ENCODE assay signal across 10 cellular contexts in the genomic region with DNA sequence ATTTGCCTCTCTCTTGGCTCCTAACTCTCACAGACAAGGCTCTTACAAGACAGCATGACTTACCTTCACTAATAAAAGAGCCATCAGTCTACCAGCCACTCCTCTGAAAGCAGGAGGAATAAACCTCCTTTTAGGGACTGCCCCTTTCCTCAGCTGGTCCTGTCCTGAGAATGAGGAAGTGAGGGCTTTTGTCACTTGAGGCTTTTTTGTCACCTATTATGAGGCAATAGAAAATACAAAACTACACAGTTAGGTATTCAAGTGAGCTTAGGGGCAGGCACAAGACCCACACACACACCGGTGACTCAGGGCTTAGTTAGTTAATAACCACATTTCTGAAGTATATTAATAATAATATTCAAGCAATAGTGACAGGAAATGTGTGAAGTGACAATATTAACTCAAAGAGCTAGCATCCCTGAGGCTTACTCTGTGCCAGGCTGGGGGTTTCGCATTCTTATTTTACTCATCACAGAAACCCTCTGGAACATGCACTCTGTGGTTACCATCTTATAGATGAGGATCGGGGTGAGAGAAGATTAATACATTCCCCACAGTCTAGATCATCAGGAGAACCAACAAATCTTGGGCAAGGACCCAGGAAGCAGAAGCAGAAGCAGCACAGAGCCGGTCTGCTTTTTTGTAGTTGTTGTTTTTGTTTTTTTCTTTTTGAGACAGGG.
DNase-seq lines count a peak whose midpoint lies in the region; ATAC-seq and TF ChIP-seq lines count a peak whose summit lies in the region.
"Had no signal": no experiment of that assay in that cellular context is flagged by ENCODE, and none has a peak within 500 bp of the region (broad histone marks: within the 10 kb centered on the region; RNA-seq: fewer than 3 reads in every experiment).

No MANE protein-coding gene starts in this region.

- POLR2A ChIA-PET in PC-3 (lab: Charles Lee; ENCODE audit: unreplicated experiment) = interaction anchor here (0.7 kb wide), 1 partner anchor 37 kb away, joined by 5 read pairs; no protein-coding TSS in a partner anchor

- no peak overlapping the region for H2AFZ ChIP-seq in PC-3 (ENCODE audit: low read length)

- TF ChIP-seq CTCF in PC-3 (conservative IDR thresholded peaks at IDR 0.05; ENCODE audit: low read depth, low read length) (no peak), fibroblast of villous mesenchyme (IDR thresholded peaks at IDR 0.05; ENCODE audit: insufficient read depth, low read depth, low read length) (no peak)

- no peaks in the 10 kb centered on the region for H3K79me2 ChIP-seq in PC-3 (ENCODE audit: low read length)

- peak overlapping the region in 3 of 11 experiments; percentile 38 to 54 (median 50); a peak in 6 of 22 replicates for H3K27ac ChIP-seq in BLaER1 treated with 17β-estradiol and CSF1 and Interleukin-3, amounts not matched to agents 10 nM and 100 nM
- H3K27ac ChIP-seq in PC-3 (ENCODE audit: low read length) = peak overlapping the region; percentile 71

- no peaks in the 10 kb centered on the region for H3K27me3 ChIP-seq in BLaER1 treated with 17β-estradiol and CSF1 and Interleukin-3, amounts not matched to agents 10 nM and 100 nM
- H3K27me3 ChIP-seq in PC-3 (ENCODE audit: low read length) = no peaks in the 10 kb centered on the region

- CTCF ChIA-PET in PC-3 (lab: Charles Lee) = interaction anchor here (0.6 to 1.4 kb wide), 2 partner anchors 86 to 320 kb away, joined by 3 read pairs; no protein-coding TSS in a partner anchor

- no peaks in the 10 kb centered on the region for H3K36me3 ChIP-seq in BLaER1 treated with 17β-estradiol and CSF1 and Interleukin-3, amounts not matched to agents 10 nM and 100 nM
- H3K36me3 ChIP-seq in PC-3 (ENCODE audit: low read depth, low read length) = no peaks in the 10 kb centered on the region

- H3K9ac ChIP-seq in BLaER1 treated with 17β-estradiol and CSF1 and Interleukin-3, amounts not matched to agents 10 nM and 100 nM = no peak overlapping the region
- H3K9ac ChIP-seq in PC-3 (ENCODE audit: low read length) = 0 out of 2 replicates have a peak overlapping the region, but pooled peaks have one; percentile 10

- peak; percentile 72 for ATAC-seq in HG02610 (IDR thresholded peaks at IDR 0.05; ENCODE audit: unreplicated experiment)
- peak; percentile 97 for ATAC-seq in PC-3
- no peak for ATAC-seq in left cardiac atrium
- ATAC-seq: CD8-positive, alpha-beta T cell had no signal

- BruUV-seq in PC-3 (replicated peaks; lab: Mats Ljungman, UMichigan) = no TSS peak

- intact Hi-C loops in PC-3 (cut with micrococcal nuclease) (loop anchor here (1.0 kb wide), 1 partner anchor 15 kb away; no protein-coding TSS in a partner anchor), left cardiac atrium (cut with DNase I) (no loop called here)

- no peaks in the 10 kb centered on the region for H3K9me2 ChIP-seq in PC-3 (replicated peaks; ENCODE audit: low read length)

- peak; percentile 92 for DNase-seq in PC-3
- DNase-seq in fibroblast of villous mesenchyme (ENCODE audit: low read depth) = peak; percentile 25
- no peak for DNase-seq in hippocampal formation (lab: John Stamatoyannopoulos, UW)
- no peak for DNase-seq in stimulated activated CD4-positive, alpha-beta T cell treated with anti-CD3 and anti-CD28 coated beads, Interleukin-12 subunit alpha, Interleukin-12 subunit beta, amount 100 ng/mL, for 4 hours
- no peak for DNase-seq in activated CD8-positive, alpha-beta memory T cell treated with anti-CD3 and anti-CD28 coated beads, Interleukin-2, amount 50 U/mL, for 48 hours
- no peak for DNase-seq in left cardiac atrium
- DNase-seq: CD8-positive, alpha-beta T cell; NCI-H526 treated with DMSO at 0.1 percent for 48 hours had no signal

- H3K4me3 ChIP-seq in BLaER1 treated with 17β-estradiol and CSF1 and Interleukin-3, amounts not matched to agents 10 nM and 100 nM = no peak overlapping the region
- H3K4me3 ChIP-seq in PC-3 (ENCODE audit: low read length) (peak overlapping the region; percentile 52), fibroblast of villous mesenchyme (ENCODE audit: low read depth, low read length) (no peak overlapping the region)

- H3F3A ChIP-seq in PC-3 (ENCODE audit: low read length, unreplicated experiment) = no peaks in the 10 kb centered on the region

- H3K9me3 ChIP-seq in BLaER1 treated with 17β-estradiol and CSF1 and Interleukin-3, amounts not matched to agents 10 nM and 100 nM (replicated peaks in 1 of 11) = no peaks in the 10 kb centered on the region
- no peaks in the 10 kb centered on the region for H3K9me3 ChIP-seq in PC-3 (ENCODE audit: low read length)

- H4K20me1 ChIP-seq in BLaER1 treated with 17β-estradiol and CSF1 and Interleukin-3, amounts not matched to agents 10 nM and 100 nM = no peaks in the 10 kb centered on the region
- no peaks in the 10 kb centered on the region for H4K20me1 ChIP-seq in PC-3 (ENCODE audit: low read length)

- H3K4me1 ChIP-seq in BLaER1 treated with 17β-estradiol and CSF1 and Interleukin-3, amounts not matched to agents 10 nM and 100 nM = peaks cover 13 to 32% (median 26%) of the 10 kb centered on the region in 10 experiments; a peak in 19 of 20 replicates
- H3K4me1 ChIP-seq in PC-3 (ENCODE audit: insufficient read depth, low read length) = peaks cover 23% of the 10 kb centered on the region

- peak overlapping the region in 10 of 11 experiments; percentile 4 to 48 (median 36); a peak in 14 of 22 replicates for H3K4me2 ChIP-seq in BLaER1 treated with 17β-estradiol and CSF1 and Interleukin-3, amounts not matched to agents 10 nM and 100 nM
- H3K4me2 ChIP-seq in PC-3 (ENCODE audit: low read length) = peak overlapping the region; percentile 80

Comparison
In these comparisons a context has a peak if more than half of its experiments do, and no peak if none do; other contexts are left out.
1. ATAC-seq: peak in HG02610 (single experiment) and PC-3 (single experiment); none in left cardiac atrium (0 of 2).
2. DNase-seq: peak in PC-3 (single experiment) and fibroblast of villous mesenchyme (single experiment); none in hippocampal formation (0 of 2), stimulated activated CD4-positive, alpha-beta T cell treated with anti-CD3 and anti-CD28 coated beads, Interleukin-12 subunit alpha, Interleukin-12 subunit beta, amount 100 ng/mL, for 4 hours (single experiment), activated CD8-positive, alpha-beta memory T cell treated with anti-CD3 and anti-CD28 coated beads, Interleukin-2, amount 50 U/mL, for 48 hours (single experiment) and left cardiac atrium (single experiment).